ENCODE assay signal across 24 cellular contexts in the genomic region with DNA sequence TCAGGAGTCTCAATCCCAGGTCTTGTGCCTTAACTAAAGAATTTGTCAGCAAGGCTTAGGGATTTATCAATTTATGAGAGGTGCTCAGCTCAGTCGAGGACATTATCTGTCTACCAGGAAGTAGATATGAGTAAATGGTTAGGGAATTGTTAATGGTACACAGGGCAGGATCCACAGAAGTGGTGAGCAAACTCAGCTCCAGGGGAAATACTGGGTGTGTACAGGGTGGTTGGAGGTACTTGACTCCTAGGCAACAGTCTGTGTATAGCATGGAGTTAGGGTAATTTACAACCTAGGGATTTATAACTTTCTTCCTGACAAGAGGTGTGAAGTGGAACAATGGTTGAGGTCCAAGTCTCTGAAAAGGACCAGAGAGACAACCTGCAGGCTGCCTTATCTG.
A peak's percentile ranks its signal among the peaks of the same experiment; 100 is the strongest.
DNase-seq lines count a peak whose midpoint lies in the region; ATAC-seq, FAIRE-seq and TF ChIP-seq lines count a peak whose summit lies in the region.
"Had no signal": no experiment of that assay in that cellular context is flagged by ENCODE, and none has a peak within 500 bp of the region (broad histone marks: within the 10 kb centered on the region; RNA-seq: fewer than 3 reads in every experiment).

No MANE protein-coding gene starts in this region.

- H3K36me3 ChIP-seq in bronchial epithelial cell (ENCODE audit: control insufficient read depth, insufficient read depth, low read length), result no peaks in the 10 kb centered on the region
- H3K36me3 ChIP-seq in left lung, result no peaks in the 10 kb centered on the region
- H3K36me3 ChIP-seq: gastrocnemius medialis had no signal

- H3K4me1 Mint-ChIP-seq in nephron progenitor cell, result peaks cover 17% of the 10 kb centered on the region
- H3K4me1 Mint-ChIP-seq: CD8-positive, alpha-beta memory T cell had no signal

- H3K27me3 ChIP-seq in bronchial epithelial cell (ENCODE audit: control insufficient read depth, insufficient read depth, low read length), result no peaks in the 10 kb centered on the region
- no peaks in the 10 kb centered on the region for H3K27me3 ChIP-seq in left lung
- H3K27me3 ChIP-seq: gastrocnemius medialis had no signal

- H3K27me3 Mint-ChIP-seq in nephron progenitor cell (ENCODE audit: low read depth, poor library complexity), result peaks cover 4% of the 10 kb centered on the region
- H3K27me3 Mint-ChIP-seq: stimulated activated naive CD8-positive, alpha-beta T cell treated with anti-CD3 and anti-CD28 coated beads, Interleukin-15, amount 100 ng/mL, for 72 hours had no signal

- H3K27ac Mint-ChIP-seq in nephron progenitor cell, result no peak overlapping the region
- H3K27ac Mint-ChIP-seq: activated CD4-positive, alpha-beta memory T cell treated with anti-CD3 and anti-CD28 coated beads for 36 hours; CD8-positive, alpha-beta memory T cell; stimulated activated naive CD8-positive, alpha-beta T cell treated with anti-CD3 and anti-CD28 coated beads, Interleukin-15, amount 100 ng/mL, for 72 hours; T-helper 2 cell treated with Interferon-gamma antibody and Interleukin-4, amounts not matched to agents 5 μg/mL and 100 μg/mL, for 36 hours; WTC11 had no signal

- no peaks in the 10 kb centered on the region for H3K36me3 Mint-ChIP-seq in nephron progenitor cell (ENCODE audit: low read depth)
- H3K36me3 Mint-ChIP-seq: activated CD4-positive, alpha-beta memory T cell treated with anti-CD3 and anti-CD28 coated beads for 36 hours; CD8-positive, alpha-beta memory T cell had no signal

- H3K4me3 ChIP-seq in bronchial epithelial cell (ENCODE audit: low read depth, low read length) (no peak overlapping the region), left lung (no peak overlapping the region)
- H3K4me3 ChIP-seq: gastrocnemius medialis, SK-N-MC had no signal

- H3K9me3 Mint-ChIP-seq in nephron progenitor cell, result peaks cover 14% of the 10 kb centered on the region
- H3K9me3 Mint-ChIP-seq: activated CD4-positive, alpha-beta memory T cell treated with anti-CD3 and anti-CD28 coated beads for 36 hours; CD8-positive, alpha-beta memory T cell; stimulated activated naive CD8-positive, alpha-beta T cell treated with anti-CD3 and anti-CD28 coated beads, Interleukin-15, amount 100 ng/mL, for 72 hours; T-helper 2 cell treated with Interferon-gamma antibody and Interleukin-4, amounts not matched to agents 5 μg/mL and 100 μg/mL, for 36 hours had no signal

- TF ChIP-seq CTCF in bronchial epithelial cell (IDR thresholded peaks at IDR 0.05; ENCODE audit: insufficient read depth, low read length, severe bottlenecking), result no peak
- TF ChIP-seq CTCF in left lung (IDR thresholded peaks at IDR 0.05), result no peak
- TF ChIP-seq CTCF in nephron progenitor cell (IDR thresholded peaks at IDR 0.05), result no peak

- no peak overlapping the region for H3K27ac ChIP-seq in left lung
- H3K27ac ChIP-seq: 22Rv1, gastrocnemius medialis, SK-N-MC had no signal

- peak; percentile 96 for ATAC-seq in left lung
- no peak for ATAC-seq in HG03457 (IDR thresholded peaks at IDR 0.05; ENCODE audit: unreplicated experiment)
- ATAC-seq: gastrocnemius medialis; stimulated activated naive CD8-positive, alpha-beta T cell treated with anti-CD3 and anti-CD28 coated beads, Interleukin-15, amount 100 ng/mL, for 72 hours; WTC11 had no signal

- H3K9me3 ChIP-seq in left lung, result no peaks in the 10 kb centered on the region
- H3K9me3 ChIP-seq: gastrocnemius medialis had no signal

- H3K4me3 Mint-ChIP-seq in nephron progenitor cell, result no peak overlapping the region
- H3K4me3 Mint-ChIP-seq: activated CD4-positive, alpha-beta memory T cell treated with anti-CD3 and anti-CD28 coated beads for 36 hours; CD8-positive, alpha-beta memory T cell; stimulated activated naive CD8-positive, alpha-beta T cell treated with anti-CD3 and anti-CD28 coated beads, Interleukin-15, amount 100 ng/mL, for 72 hours; T-helper 2 cell treated with Interferon-gamma antibody and Interleukin-4, amounts not matched to agents 5 μg/mL and 100 μg/mL, for 36 hours; WTC11 had no signal

- DNase-seq in NCI-H1092 treated with DMSO at 0.1 percent for 48 hours (lab: John Stamatoyannopoulos, UW), result peak; percentile 5
- no peak for DNase-seq in NCI-H1092 (lab: John Stamatoyannopoulos, UW)
- peak; percentile 94 for DNase-seq in bronchial epithelial cell (ENCODE audit: low read depth)
- DNase-seq in left lung, result no peak
- DNase-seq in urothelium cell line (ENCODE audit: low spot score), result no peak
- DNase-seq in nephron progenitor cell, result no peak
- DNase-seq in H4 (ENCODE audit: low spot score), result no peak
- DNase-seq: activated CD4-positive, alpha-beta memory T cell treated with anti-CD3 and anti-CD28 coated beads for 36 hours; activated T-cell treated with anti-CD3 and anti-CD28 coated beads for 4 hours; AML-193; CD8-positive, alpha-beta memory T cell; dermis blood vessel endothelial cell; gastrocnemius medialis; midbrain; NCI-H1436 treated with DMSO at 0.1 percent for 48 hours; NK-92 treated with Interleukin-12 subunit alpha and Interleukin-12 subunit beta, amount 100 ng/mL, for 24 hours; stimulated activated CD4-positive, alpha-beta T cell treated with anti-CD3 and anti-CD28 coated beads, Interleukin-4, amount 100 ng/mL, for 1 hour; stimulated activated naive CD8-positive, alpha-beta T cell treated with anti-CD3 and anti-CD28 coated beads, Interleukin-15, amount 100 ng/mL, for 72 hours had no signal

- intact Hi-C loops in left lung (cut with DNase I), result no loop called here

- FAIRE-seq in bronchial epithelial cell (lab: Jason Lieb, UNC) (no peak), urothelium cell line (lab: Jason Lieb, UNC) (peak; percentile 27)
- FAIRE-seq: RCC 7860 had no signal

- H3K4me1 ChIP-seq in left lung, result no peaks in the 10 kb centered on the region

Comparison
In these comparisons a context has a peak if more than half of its experiments do, and no peak if none do; other contexts are left out.
1. DNase-seq: peak in NCI-H1092 treated with DMSO at 0.1 percent for 48 hours (single experiment) and bronchial epithelial cell (single experiment); none in NCI-H1092 (single experiment), left lung (0 of 2), urothelium cell line (single experiment), nephron progenitor cell (single experiment) and H4 (single experiment).